In the genomic region with DNA sequence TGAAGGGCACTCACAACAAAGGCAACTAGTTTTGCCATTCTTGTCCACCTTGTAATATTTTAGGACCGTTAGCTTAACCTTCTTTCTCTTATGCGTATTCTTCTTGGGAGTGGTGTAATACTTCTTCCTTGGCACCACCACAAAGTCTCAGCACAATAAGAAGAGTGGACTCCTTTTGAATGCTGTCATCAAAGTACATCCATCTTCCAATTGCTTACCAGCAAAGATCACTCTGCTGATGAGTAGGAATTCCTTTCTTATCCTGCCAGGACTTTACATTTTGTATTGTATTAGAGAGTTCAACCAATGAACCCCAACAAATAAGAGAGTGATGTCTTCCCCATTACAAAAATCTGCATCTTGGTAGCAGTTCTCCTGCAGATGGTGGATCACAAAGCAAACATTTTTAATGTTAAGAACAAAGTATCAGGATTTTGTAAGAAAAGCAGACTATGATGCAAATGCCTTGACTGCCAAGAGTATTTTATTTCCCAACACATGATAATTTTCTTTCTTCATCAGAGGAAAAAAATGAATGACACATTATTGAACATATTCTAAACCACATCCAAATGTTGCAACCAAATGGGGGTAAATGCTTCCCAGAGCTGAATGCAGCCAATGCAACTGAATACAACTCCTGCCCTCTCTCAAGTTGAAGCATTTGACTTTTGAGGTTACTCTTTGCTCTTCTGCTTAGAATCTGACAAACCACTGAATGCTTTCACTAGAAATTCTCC, we compare ENCODE assay signal across 13 cellular contexts. TPM values are rescaled to one million over a fixed set of nuclear protein-coding genes. Genes with fewer than 3 reads are reported as not detected.
DNase-seq lines count a peak whose midpoint lies in the region; ATAC-seq, FAIRE-seq and TF ChIP-seq lines count a peak whose summit lies in the region.
"Had no signal": no experiment of that assay in that cellular context is flagged by ENCODE, and none has a peak within 500 bp of the region (broad histone marks: within the 10 kb centered on the region; RNA-seq: fewer than 3 reads in every experiment).

No MANE protein-coding gene starts in this region.

- no peaks in the 10 kb centered on the region for H4K20me1 ChIP-seq in SK-N-SH (ENCODE audit: insufficient read depth)
- no peaks in the 10 kb centered on the region for H4K20me1 ChIP-seq in keratinocyte (ENCODE audit: control insufficient read depth, extremely low read depth, insufficient read depth, low read length)

- DNase-seq in SK-N-SH: no peak
- DNase-seq in astrocyte of the spinal cord (ENCODE audit: low read depth, low spot score): peak; percentile 78
- no peak for DNase-seq in keratinocyte (ENCODE audit: low read depth, low spot score)
- no peak for DNase-seq in upper lobe of left lung
- DNase-seq in activated CD4-positive, alpha-beta T cell treated with anti-CD3 and anti-CD28 coated beads, Interleukin-2, amount 50 U/mL, for 1 hour: no peak
- no peak for DNase-seq in cerebellar cortex (ENCODE audit: low spot score)
- DNase-seq: activated B cell treated with CpG ODN at 0.5 μM for 24 hours, amygdala, GOT3 had no signal

- no peaks in the 10 kb centered on the region for H3K9me1 ChIP-seq in keratinocyte (ENCODE audit: control insufficient read depth, extremely low read depth, insufficient read depth, low read length)

- ATAC-seq in SK-N-SH treated with all-trans-retinoic acid at 6 μM for 48 hours (no peak), upper lobe of left lung (ENCODE audit: low FRiP score in 2 of 2) (peak in 1 of 2 donors; percentile 90), HG02840 (IDR thresholded peaks at IDR 0.05; ENCODE audit: low FRiP score, unreplicated experiment) (no peak)
- ATAC-seq: GM12878 had no signal

- no peak for TF ChIP-seq POLR2A in upper lobe of left lung (IDR thresholded peaks at IDR 0.05)

- H3K27ac ChIP-seq in SK-N-SH (ENCODE audit: low read depth in 2 of 2, low read length in 1 of 2) (peak overlapping the region in 1 of 2 experiments; percentile 23; a peak in 1 of 4 replicates), keratinocyte (ENCODE audit: control insufficient read depth, insufficient read depth, low read length) (peak overlapping the region; percentile 26), upper lobe of left lung (peak overlapping the region in 3 of 4 donors; percentile 35 to 52 (median 39))
- H3K27ac ChIP-seq: 22Rv1 had no signal

- 94% methylated on average over 2 of the region's 2 CpGs for WGBS in SK-N-SH (ENCODE audit: low lambda C conversion rate)
- 43 to 55% methylated on average over 2 of the region's 2 CpGs for WGBS in upper lobe of left lung, 2 donors

- H2AFZ ChIP-seq in SK-N-SH (ENCODE audit: low read depth) (peak overlapping the region; percentile 39; the same call in 1 of the 2 replicates), keratinocyte (ENCODE audit: control insufficient read depth, low read length) (no peak overlapping the region)

- H3K9me3 ChIP-seq in SK-N-SH (no peaks in the 10 kb centered on the region), keratinocyte (ENCODE audit: control insufficient read depth, low read depth, low read length) (no peaks in the 10 kb centered on the region), upper lobe of left lung (no peaks in the 10 kb centered on the region)

- H3K79me2 ChIP-seq in SK-N-SH (ENCODE audit: insufficient read depth) (no peaks in the 10 kb centered on the region), keratinocyte (ENCODE audit: control insufficient read depth, insufficient read depth, low read length) (no peaks in the 10 kb centered on the region)

- CTCF ChIA-PET in SK-N-SH (lab: Yijun Ruan, JAX): interaction anchor here (0.7 kb wide), 1 partner anchor 41 kb away, joined by 3 read pairs; no protein-coding TSS in a partner anchor

- no peak for TF ChIP-seq CTCF in SK-N-SH (IDR thresholded peaks at IDR 0.05)
- TF ChIP-seq CTCF in astrocyte of the spinal cord (IDR thresholded peaks at IDR 0.05; ENCODE audit: low read depth, low read length): no peak
- TF ChIP-seq CTCF in keratinocyte (optimal IDR thresholded peaks at IDR 0.05 in 1 of 3, IDR thresholded peaks at IDR 0.05 in 1 of 3, conservative IDR thresholded peaks at IDR 0.05 in 1 of 3; ENCODE audit: extremely low read depth in 1 of 3, insufficient read depth in 2 of 3, low read length in 3 of 3): no peak
- TF ChIP-seq CTCF in upper lobe of left lung (IDR thresholded peaks at IDR 0.05): no peak

- TF ChIP-seq EP300 in SK-N-SH (IDR thresholded peaks at IDR 0.05; ENCODE audit: borderline replicate concordance in 1 of 2, low read depth in 1 of 2, low read length in 1 of 2) (no peak), upper lobe of left lung (IDR thresholded peaks at IDR 0.05) (no peak)

- in situ Hi-C loops in astrocyte of the spinal cord (cut with HindIII; ENCODE audit: low sequenced_read_pairs): no loop called here

- no peaks in the 10 kb centered on the region for H3K4me1 ChIP-seq in SK-N-SH (ENCODE audit: control insufficient read depth in 1 of 2, insufficient read depth in 2 of 2, low read depth in 1 of 2, low read length in 1 of 2)
- peaks cover 12% of the 10 kb centered on the region for H3K4me1 ChIP-seq in keratinocyte (ENCODE audit: control insufficient read depth, extremely low read depth, insufficient read depth, low read length)
- peaks cover 0 to 8% (median 4%) of the 10 kb centered on the region in 4 donors for H3K4me1 ChIP-seq in upper lobe of left lung

- no peak for FAIRE-seq in keratinocyte (lab: Jason Lieb, UNC)
- FAIRE-seq: GM12878 had no signal

- POLR2A ChIA-PET in SK-N-SH (lab: Yijun Ruan, JAX): no interaction called here

- H3K9ac ChIP-seq in SK-N-SH: no peak overlapping the region
- no peak overlapping the region for H3K9ac ChIP-seq in keratinocyte (ENCODE audit: control insufficient read depth, extremely low read depth, insufficient read depth, low read length)

- H3K4me3 ChIP-seq in SK-N-SH (ENCODE audit: low read depth in 2 of 2, low read length in 1 of 2): no peak overlapping the region
- no peak overlapping the region for H3K4me3 ChIP-seq in astrocyte of the spinal cord (ENCODE audit: low read depth, low read length)
- H3K4me3 ChIP-seq in keratinocyte (ENCODE audit: control insufficient read depth in 2 of 3, extremely low read depth in 1 of 3, insufficient read depth in 2 of 3, low read depth in 1 of 3, low read length in 3 of 3): no peak overlapping the region
- no peak overlapping the region for H3K4me3 ChIP-seq in upper lobe of left lung
- H3K4me3 ChIP-seq: GM12878 had no signal

- H3K27me3 ChIP-seq in SK-N-SH (ENCODE audit: insufficient read depth) (no peaks in the 10 kb centered on the region), keratinocyte (ENCODE audit: control insufficient read depth, extremely low read depth, insufficient read depth, low read length) (no peaks in the 10 kb centered on the region), upper lobe of left lung (no peaks in the 10 kb centered on the region)

- H3F3A ChIP-seq in SK-N-SH (replicated peaks; ENCODE audit: insufficient read depth): peaks cover 8% of the 10 kb centered on the region

- dilution Hi-C loops in keratinocyte (cut with MboI; ENCODE audit: extremely low pct_ligation_motif_present, low sequenced_read_pairs): no loop called here

- H3K4me2 ChIP-seq in SK-N-SH: no peak overlapping the region
- peak overlapping the region; percentile 27 for H3K4me2 ChIP-seq in keratinocyte (ENCODE audit: control insufficient read depth, extremely low read depth, insufficient read depth, low read depth, low read length)

- no peak for TF ChIP-seq RAD21 in SK-N-SH (IDR thresholded peaks at IDR 0.05; ENCODE audit: low read length)

- H3K36me3 ChIP-seq in SK-N-SH (replicated peaks in 1 of 2; ENCODE audit: control insufficient read depth in 1 of 2, insufficient read depth in 2 of 2, low read length in 1 of 2) (no peaks in the 10 kb centered on the region), keratinocyte (ENCODE audit: control insufficient read depth in 2 of 2, extremely low read depth in 1 of 2, insufficient read depth in 2 of 2, low read length in 2 of 2) (no peaks in the 10 kb centered on the region), upper lobe of left lung (no peaks in the 10 kb centered on the region)

- no peaks in the 10 kb centered on the region for H3K9me2 ChIP-seq in SK-N-SH

RNA-seq across cellular contexts. Expression of a gene that starts 5.1 kb away (rescaled TPM):
- polyA plus RNA-seq in SK-N-SH (2012; rRNA removed) (10.9 and 13.7 TPM in 2 replicates), keratinocyte (17.8 to 22.1 TPM (median 19.6 TPM) in 3 replicates)
- 9.2 and 10.7 TPM in 2 replicates for polyA plus RNA-seq in SK-N-SH (2012; cell fraction: cytosol; rRNA removed)
- 26.8 and 39.2 TPM in 2 replicates for polyA plus RNA-seq in SK-N-SH (2012; cell fraction: nucleus; rRNA removed)
- polyA plus RNA-seq in keratinocyte (2011; ENCODE audit: low read depth): 32.2 TPM
- polyA plus RNA-seq in keratinocyte (2011; cell fraction: cytosol; rRNA removed): 13.9 and 16.3 TPM in 2 replicates
- polyA plus RNA-seq in keratinocyte (2011; cell fraction: nucleus; rRNA removed): 37.2 and 44.9 TPM in 2 replicates
- 14.8 and 23.6 TPM in 2 replicates for polyA plus RNA-seq in keratinocyte (2012; ENCODE audit: low replicate concordance)
- 35.1 to 39.8 TPM (median 36.0 TPM) in 3 replicates for polyA minus RNA-seq in keratinocyte
- 15.5 TPM for polyA minus RNA-seq in keratinocyte (2011; cell fraction: cytosol; rRNA and poly(A)+ RNA removed)
- polyA minus RNA-seq in keratinocyte (2011; cell fraction: nucleus; rRNA and poly(A)+ RNA removed): 21.7 and 33.0 TPM in 2 replicates
- 10 to 100 TPM; 44.0 to 76.5 (median 53.9) TPM for total RNA-seq in upper lobe of left lung

RNA-seq across cellular contexts. Expression of a gene that starts 5.4 kb away (rescaled TPM):
- polyA plus RNA-seq in SK-N-SH (2012; rRNA removed) (not detected in 2 replicates), keratinocyte (not detected in 3 replicates)
- polyA plus RNA-seq in SK-N-SH (2012; cell fraction: cytosol; rRNA removed): not detected in 2 replicates
- not detected in 2 replicates for polyA plus RNA-seq in SK-N-SH (2012; cell fraction: nucleus; rRNA removed)
- not detected for polyA plus RNA-seq in keratinocyte (2011; ENCODE audit: low read depth)
- not detected in 2 replicates for polyA plus RNA-seq in keratinocyte (2011; cell fraction: cytosol; rRNA removed)
- not detected in 2 replicates for polyA plus RNA-seq in keratinocyte (2011; cell fraction: nucleus; rRNA removed)
- polyA plus RNA-seq in keratinocyte (2012; ENCODE audit: low replicate concordance): not detected in 2 replicates
- polyA minus RNA-seq in keratinocyte: not detected in 3 replicates
- polyA minus RNA-seq in keratinocyte (2011; cell fraction: cytosol; rRNA and poly(A)+ RNA removed): not detected
- polyA minus RNA-seq in keratinocyte (2011; cell fraction: nucleus; rRNA and poly(A)+ RNA removed): not detected in 2 replicates
- total RNA-seq in upper lobe of left lung: not detected
- total RNA-seq: activated B cell treated with CpG ODN at 0.5 μM for 24 hours, GM12878 had no signal
- polyA plus RNA-seq: GM12878 had no signal

RNA-seq across cellular contexts. Expression of a gene that starts 44.7 kb away (rescaled TPM):
- polyA plus RNA-seq in SK-N-SH (2012; rRNA removed): 29.9 and 43.0 TPM in 2 replicates
- 25.3 and 26.8 TPM in 2 replicates for polyA plus RNA-seq in SK-N-SH (2012; cell fraction: cytosol; rRNA removed)
- 58.8 and 89.1 TPM in 2 replicates for polyA plus RNA-seq in SK-N-SH (2012; cell fraction: nucleus; rRNA removed)
- polyA plus RNA-seq in keratinocyte: 27.0 to 31.3 TPM (median 27.1 TPM) in 3 replicates
- 39.0 TPM for polyA plus RNA-seq in keratinocyte (2011; ENCODE audit: low read depth)
- 14.9 and 17.6 TPM in 2 replicates for polyA plus RNA-seq in keratinocyte (2011; cell fraction: cytosol; rRNA removed)
- polyA plus RNA-seq in keratinocyte (2011; cell fraction: nucleus; rRNA removed): 56.4 and 63.5 TPM in 2 replicates
- polyA plus RNA-seq in keratinocyte (2012; ENCODE audit: low replicate concordance): 17.8 and 21.1 TPM in 2 replicates
- polyA minus RNA-seq in keratinocyte: 23.3 to 57.3 TPM (median 29.9 TPM) in 3 replicates
- 16.3 TPM for polyA minus RNA-seq in keratinocyte (2011; cell fraction: cytosol; rRNA and poly(A)+ RNA removed)
- 27.2 and 42.8 TPM in 2 replicates for polyA minus RNA-seq in keratinocyte (2011; cell fraction: nucleus; rRNA and poly(A)+ RNA removed)
- total RNA-seq in upper lobe of left lung: 10 to 100 TPM; 26.8 to 88.0 (median 40.3) TPM
